Comparison of ENCODE assay signal across 1 cellular context in the genomic region with DNA sequence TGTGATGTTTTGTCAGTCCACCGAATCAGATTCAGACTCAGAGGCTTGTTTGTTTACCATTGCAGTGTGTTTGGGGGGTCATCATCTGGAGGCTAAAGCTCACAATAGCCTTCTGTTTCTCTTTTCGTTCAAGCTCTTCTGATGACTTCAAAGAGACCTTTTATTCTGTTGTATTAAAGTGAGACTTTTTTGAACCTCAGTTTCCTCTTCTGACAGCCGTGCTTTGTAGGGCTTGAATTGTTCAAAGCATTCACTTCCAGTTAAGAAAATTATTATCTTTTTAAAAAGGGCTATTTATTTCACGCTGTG.
TF ChIP-seq lines count a peak whose summit lies in the region.

No MANE protein-coding gene starts in this region.

TF ChIP-seq in endothelial cell of umbilical vein, 7 proteins besides CTCF, POLR2A, EP300 and RAD21:
- TF ChIP-seq GATA2 (IDR thresholded peaks at IDR 0.05; ENCODE audit: insufficient read depth, insufficient read length, low read depth, low read length): no peak
- no peak for TF ChIP-seq MYC (IDR thresholded peaks at IDR 0.05; ENCODE audit: low read depth, low read length)
- TF ChIP-seq, protein P1, sequence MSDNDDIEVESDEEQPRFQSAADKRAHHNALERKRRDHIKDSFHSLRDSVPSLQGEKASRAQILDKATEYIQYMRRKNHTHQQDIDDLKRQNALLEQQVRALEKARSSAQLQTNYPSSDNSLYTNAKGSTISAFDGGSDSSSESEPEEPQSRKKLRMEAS (IDR thresholded peaks at IDR 0.05; ENCODE audit: insufficient read depth, insufficient read length): no peak
- TF ChIP-seq FOS (IDR thresholded peaks at IDR 0.05; ENCODE audit: borderline replicate concordance, insufficient read depth, low read length): no peak
- TF ChIP-seq EZH2 (IDR thresholded peaks at IDR 0.05; ENCODE audit: borderline replicate concordance, low read depth, low read length, severe bottlenecking): no peak
- no peak for TF ChIP-seq POLR2AphosphoS5 (IDR thresholded peaks at IDR 0.05; ENCODE audit: insufficient read depth, low read depth, low read length)
- no peak for TF ChIP-seq JUN (IDR thresholded peaks at IDR 0.05; ENCODE audit: borderline replicate concordance, insufficient read depth, insufficient read length, low read depth)
TF ChIP-seq in endothelial cell of umbilical vein: peak in this region for 0.
